ENCODE assay signal across 8 cellular contexts in genomic region chr9:13279284-13280162, GRCh38. TPM values are rescaled to one million over a fixed set of nuclear protein-coding genes. Genes with fewer than 3 reads are reported as not detected.
DNase-seq lines count a peak whose midpoint lies in the region; ATAC-seq, FAIRE-seq and TF ChIP-seq lines count a peak whose summit lies in the region.
"Had no signal": no experiment of that assay in that cellular context is flagged by ENCODE, and none has a peak within 500 bp of the region (broad histone marks: within the 10 kb centered on the region; RNA-seq: fewer than 3 reads in every experiment).

Gene MPDZ, minus strand, starts transcription at chr9:13279692. Its CDS starts 29,377 bp downstream, at chr9:13250315.

- peak within 1 kb of the TSS; percentile 99 for H3K4me3 Mint-ChIP-seq in type B pancreatic cell

- H2BK5ac ChIP-seq in mesendoderm (ENCODE audit: low read length) = peak within 1 kb of the TSS; percentile 78

- peaks cover 0 to 2% of the 10 kb centered on the region in 2 donors for H3K9me3 ChIP-seq in esophagus (ENCODE audit: control insufficient read depth in 2 of 2, insufficient read depth in 1 of 2, low read depth in 1 of 2, low read length in 1 of 2)

- H3K36me3 ChIP-seq in esophagus (ENCODE audit: control insufficient read depth in 2 of 2, insufficient read depth in 2 of 2, low read length in 1 of 2) (no peaks in the 10 kb centered on the region), mesendoderm (ENCODE audit: control insufficient read depth, insufficient read depth, low read length) (no peaks in the 10 kb centered on the region)

- H3K79me1 ChIP-seq in mesendoderm (ENCODE audit: low read length) = peaks cover 3% of the 10 kb centered on the region

- H3K56ac ChIP-seq in mesendoderm (ENCODE audit: low read length) = peak within 1 kb of the TSS; percentile 94

- H3K36me3 Mint-ChIP-seq in type B pancreatic cell = peaks cover 5% of the 10 kb centered on the region

- no peak for TF ChIP-seq CTCF in type B pancreatic cell (conservative IDR thresholded peaks at IDR 0.05)

- peak within 1 kb of the TSS; percentile 89 for H3K9ac ChIP-seq in mesendoderm (ENCODE audit: low read length)

- H3K23ac ChIP-seq in mesendoderm (ENCODE audit: low read length) = peak within 1 kb of the TSS; percentile 15

- H3K4ac ChIP-seq in mesendoderm (ENCODE audit: low read depth, low read length) = peak within 1 kb of the TSS; percentile 44

- H3K4me3 ChIP-seq in esophagus (ENCODE audit: low read depth in 1 of 2, low read length in 2 of 2) = peak within 1 kb of the TSS; percentile 54 to 62
- H3K4me3 ChIP-seq in mesendoderm (ENCODE audit: low read length) = peak within 1 kb of the TSS; percentile 77

- H3K27ac Mint-ChIP-seq in type B pancreatic cell = peak within 1 kb of the TSS; percentile 97

- H3K27me3 ChIP-seq in esophagus (ENCODE audit: control insufficient read depth in 1 of 2, insufficient read depth in 2 of 2, low read length in 2 of 2) = no peaks in the 10 kb centered on the region
- H3K27me3 ChIP-seq in mesendoderm (ENCODE audit: insufficient read depth, low read length, poor library complexity) = no peaks in the 10 kb centered on the region

- H3K27me3 Mint-ChIP-seq in type B pancreatic cell = peaks cover 2% of the 10 kb centered on the region

- H3K4me1 ChIP-seq in esophagus (ENCODE audit: control insufficient read depth in 2 of 2, insufficient read depth in 2 of 2, low read length in 1 of 2) (no peaks in the 10 kb centered on the region), mesendoderm (ENCODE audit: control insufficient read depth, low read depth, low read length) (no peaks in the 10 kb centered on the region)

- DNase-seq in HPDE6-E6E7 (ENCODE audit: extremely low spot score) (peak; percentile 58), RCC 7860 (ENCODE audit: low spot score) (peak; percentile 36), mesendoderm (peak; percentile 78), type B pancreatic cell (ENCODE audit: extremely low spot score, unreplicated experiment) (peak; percentile 82), inferior parietal cortex (ENCODE audit: extremely low spot score) (no peak)

- no peak for FAIRE-seq in RCC 7860 (lab: Jason Lieb, UNC)

- peaks cover 16% of the 10 kb centered on the region for H3K79me2 ChIP-seq in mesendoderm (ENCODE audit: control insufficient read depth, insufficient read depth, low read length)

- no peak for ATAC-seq in GM21576 (IDR thresholded peaks at IDR 0.05; ENCODE audit: unreplicated experiment)

- peaks cover 50% of the 10 kb centered on the region for H3K4me1 Mint-ChIP-seq in type B pancreatic cell (ENCODE audit: unreplicated experiment)

- 6 to 9% methylated on average over 47 to 80 of the region's 82 CpGs for WGBS in esophagus, 2 donors
- no CpG with 5 or more reads among the region's 82 CpGs for WGBS in mesendoderm (ENCODE audit: extremely low coverage, insufficient coverage, low lambda C conversion rate)

- no peak within 1 kb of the TSS for H2AK5ac ChIP-seq in mesendoderm (ENCODE audit: low read length)

- no peak within 1 kb of the TSS for H2BK120ac ChIP-seq in mesendoderm (ENCODE audit: low read depth, low read length)

- H3K18ac ChIP-seq in mesendoderm (ENCODE audit: low read length) = peak within 1 kb of the TSS; percentile 98

- H2BK15ac ChIP-seq in mesendoderm (replicated peaks; ENCODE audit: low read depth) = no peak within 1 kb of the TSS

- peaks cover 6% of the 10 kb centered on the region for H3K9me3 Mint-ChIP-seq in type B pancreatic cell

- H3K27ac ChIP-seq in esophagus (ENCODE audit: low read depth in 2 of 2, low read length in 1 of 2) (peak within 1 kb of the TSS; percentile 77 to 81), mesendoderm (ENCODE audit: low read depth, low read length) (peak within 1 kb of the TSS; percentile 90)

- H3K4me2 ChIP-seq in mesendoderm (ENCODE audit: low read length) = peak within 1 kb of the TSS; percentile 69

- no peak within 1 kb of the TSS for H4K5ac ChIP-seq in mesendoderm (ENCODE audit: low read length)

- H4K8ac ChIP-seq in mesendoderm (ENCODE audit: low read depth, low read length) = peak within 1 kb of the TSS; percentile 39

RNA-seq across cellular contexts. Expression of gene MPDZ, which starts in this region (rescaled TPM):
- 1 to 10 TPM; 2.9 to 3.2 TPM for polyA plus RNA-seq in esophagus
- polyA plus RNA-seq in mesendoderm (2013, experiment 1 of 2) = 15.9 TPM
- polyA plus RNA-seq in mesendoderm (2013, experiment 2 of 2) = 15.4 TPM
- 20.3 and 53.0 TPM in 2 replicates for total RNA-seq in type B pancreatic cell (ENCODE audit: low replicate concordance)
- total RNA-seq: T-helper 2 cell treated with Interferon-gamma antibody and Interleukin-4, amounts not matched to agents 100 ng/mL and 5 ng/mL, for 36 hours had no signal
